In genomic region chr2:149703281-149703680, GRCh38 we compare ENCODE assay signal across 18 cellular contexts.
A peak's percentile ranks its signal among the peaks of the same experiment; 100 is the strongest.
DNase-seq lines count a peak whose midpoint lies in the region; ATAC-seq, FAIRE-seq and TF ChIP-seq lines count a peak whose summit lies in the region.
"Had no signal": no experiment of that assay in that cellular context is flagged by ENCODE, and none has a peak within 500 bp of the region (broad histone marks: within the 10 kb centered on the region; RNA-seq: fewer than 3 reads in every experiment).

No MANE protein-coding gene starts in this region.

- H4K20me1 ChIP-seq in endothelial cell of umbilical vein (replicated peaks; ENCODE audit: control insufficient read depth, extremely low read depth, insufficient read depth, low read length), result no peaks in the 10 kb centered on the region

- POLR2A ChIA-PET in endothelial cell of umbilical vein (lab: Charles Lee), result no interaction called here
- POLR2A ChIA-PET in activated CD4-positive, alpha-beta memory T cell treated with anti-CD3 and anti-CD28 coated beads, Interleukin-2, amount 10 ng/mL, durations not matched to agents 7 days and 5 days (lab: Charles Lee), result no interaction called here

- peak overlapping the region; percentile 35 for H2AFZ ChIP-seq in endothelial cell of umbilical vein (ENCODE audit: low read depth, low read length)

- H3K4me2 ChIP-seq in endothelial cell of umbilical vein (ENCODE audit: insufficient read depth, low read length), result peak overlapping the region; percentile 54

- no peak overlapping the region for H3K9ac ChIP-seq in endothelial cell of umbilical vein (replicated peaks; ENCODE audit: extremely low read depth, insufficient read depth, low read length)

- no peaks in the 10 kb centered on the region for H3K9me1 ChIP-seq in endothelial cell of umbilical vein (replicated peaks; ENCODE audit: control insufficient read depth, extremely low read depth, insufficient read depth, low read length)

- H3K36me3 Mint-ChIP-seq in activated CD4-positive, alpha-beta memory T cell treated with anti-CD3 and anti-CD28 coated beads, Interleukin-2, amount 10 ng/mL, durations not matched to agents 7 days and 5 days (ENCODE audit: low read depth), result no peaks in the 10 kb centered on the region
- H3K36me3 Mint-ChIP-seq: CD4-positive, alpha-beta memory T cell had no signal

- H3K27ac Mint-ChIP-seq in activated CD4-positive, alpha-beta memory T cell treated with anti-CD3 and anti-CD28 coated beads, Interleukin-2, amount 10 ng/mL, durations not matched to agents 7 days and 5 days, result no peak overlapping the region
- H3K27ac Mint-ChIP-seq: CD4-positive, alpha-beta memory T cell had no signal

- CTCF ChIA-PET in endothelial cell of umbilical vein (lab: Charles Lee), result interaction anchor here (1.0 to 2.7 kb wide), 7 partner anchors 13 to 105 kb away, joined by 3 to 8 read pairs (median 3); no protein-coding TSS in a partner anchor
- CTCF ChIA-PET in activated CD4-positive, alpha-beta memory T cell treated with anti-CD3 and anti-CD28 coated beads, Interleukin-2, amount 10 ng/mL, durations not matched to agents 7 days and 5 days (lab: Charles Lee), result no interaction called here

- DNase-seq in HPDE6-E6E7 (ENCODE audit: extremely low spot score) (peak; percentile 7), SK-MEL-5 (ENCODE audit: low read depth, low spot score) (peak; percentile 15), endothelial cell of umbilical vein (ENCODE audit: low read depth, low spot score) (peak; percentile 78), pulmonary artery endothelial cell (ENCODE audit: low read depth, low spot score) (peak; percentile 58), right cardiac atrium (no peak)
- DNase-seq in activated CD4-positive, alpha-beta memory T cell treated with anti-CD3 and anti-CD28 coated beads, Interleukin-2, amount 10 ng/mL, durations not matched to agents 7 days and 5 days, result no peak
- DNase-seq: CD4-positive, alpha-beta memory T cell; DMS79; GDM1; GOT3; NCI-H1105 treated with DMSO at 0.1 percent for 48 hours; NCI-H187; NCI-H69; SIG-M5; SW 1271 had no signal

- intact Hi-C loops in endothelial cell of umbilical vein (cut with micrococcal nuclease) (loop anchor here (1.0 to 2.0 kb wide), 2 partner anchors 32 to 55 kb away; no protein-coding TSS in a partner anchor), right cardiac atrium (cut with DNase I) (no loop called here)

- no peaks in the 10 kb centered on the region for H3K36me3 ChIP-seq in endothelial cell of umbilical vein (ENCODE audit: control insufficient read depth in 2 of 2, extremely low read depth in 1 of 2, insufficient read depth in 2 of 2, low read length in 2 of 2)

- no peaks in the 10 kb centered on the region for H3K27me3 Mint-ChIP-seq in activated CD4-positive, alpha-beta memory T cell treated with anti-CD3 and anti-CD28 coated beads, Interleukin-2, amount 10 ng/mL, durations not matched to agents 7 days and 5 days
- H3K27me3 Mint-ChIP-seq: CD4-positive, alpha-beta memory T cell had no signal

- dilution Hi-C loops in endothelial cell of umbilical vein (cut with MboI; ENCODE audit: extremely low pct_ligation_motif_present, low sequenced_read_pairs), result no loop called here

- no peak for TF ChIP-seq CTCF in endothelial cell of umbilical vein (IDR thresholded peaks at IDR 0.05; ENCODE audit: extremely low read depth in 1 of 2, insufficient read depth in 1 of 2, low read depth in 1 of 2, low read length in 2 of 2)

- H3K9me3 ChIP-seq in endothelial cell of umbilical vein (replicated peaks; ENCODE audit: control insufficient read depth, insufficient read depth, low read length), result no peaks in the 10 kb centered on the region
- H3K9me3 ChIP-seq in right cardiac atrium (ENCODE audit: control insufficient read depth, low read length), result no peaks in the 10 kb centered on the region

- BruUV-seq in endothelial cell of umbilical vein (replicated peaks; lab: Mats Ljungman, UMichigan), result no TSS peak

- peak; percentile 87 for FAIRE-seq in endothelial cell of umbilical vein (lab: Jason Lieb, UNC)
- FAIRE-seq: GM12891, GM18507 had no signal

- H3K4me1 ChIP-seq in endothelial cell of umbilical vein (ENCODE audit: control insufficient read depth, extremely low read depth, insufficient read depth, low read length) (peaks cover 18% of the 10 kb centered on the region), right cardiac atrium (ENCODE audit: control insufficient read depth, insufficient read depth, low read length) (no peaks in the 10 kb centered on the region)

- TF ChIP-seq POLR2A in endothelial cell of umbilical vein (IDR thresholded peaks at IDR 0.05; ENCODE audit: low read depth, low read length), result no peak

- WGBS in right cardiac atrium, result 72% methylated on average over 2 of the region's 2 CpGs

- H3K27ac ChIP-seq in endothelial cell of umbilical vein (ENCODE audit: insufficient read depth, low read depth, low read length), result peak overlapping the region; percentile 69
- H3K27ac ChIP-seq in right cardiac atrium (ENCODE audit: low read length), result no peak overlapping the region

- H3K4me3 ChIP-seq in endothelial cell of umbilical vein (replicated peaks in 1 of 3; ENCODE audit: insufficient read depth in 1 of 3, low read depth in 1 of 3, low read length in 3 of 3) (no peak overlapping the region), right cardiac atrium (ENCODE audit: low read length) (no peak overlapping the region)

- no peaks in the 10 kb centered on the region for H3K9me3 Mint-ChIP-seq in activated CD4-positive, alpha-beta memory T cell treated with anti-CD3 and anti-CD28 coated beads, Interleukin-2, amount 10 ng/mL, durations not matched to agents 7 days and 5 days

- no peaks in the 10 kb centered on the region for H3K4me1 Mint-ChIP-seq in activated CD4-positive, alpha-beta memory T cell treated with anti-CD3 and anti-CD28 coated beads, Interleukin-2, amount 10 ng/mL, durations not matched to agents 7 days and 5 days
- H3K4me1 Mint-ChIP-seq: CD4-positive, alpha-beta memory T cell had no signal

- no peak for ATAC-seq in right cardiac atrium
- ATAC-seq in GM21367 (IDR thresholded peaks at IDR 0.05; ENCODE audit: unreplicated experiment), result no peak

- no peaks in the 10 kb centered on the region for H3K27me3 ChIP-seq in endothelial cell of umbilical vein (ENCODE audit: control insufficient read depth in 2 of 2, insufficient read depth in 2 of 2, low read length in 2 of 2)
- H3K27me3 ChIP-seq in right cardiac atrium (ENCODE audit: control insufficient read depth, insufficient read depth), result no peaks in the 10 kb centered on the region

- in situ Hi-C loops in SK-MEL-5 (cut with HindIII; ENCODE audit: low pct_unique_long_range_greater_than_20kb, low sequenced_read_pairs), result loop anchor here (25.0 kb wide), 1 partner anchor 91 kb away; no protein-coding TSS in a partner anchor

- no peak overlapping the region for H3K4me3 Mint-ChIP-seq in activated CD4-positive, alpha-beta memory T cell treated with anti-CD3 and anti-CD28 coated beads, Interleukin-2, amount 10 ng/mL, durations not matched to agents 7 days and 5 days
- H3K4me3 Mint-ChIP-seq: CD4-positive, alpha-beta memory T cell had no signal

- no peaks in the 10 kb centered on the region for H3K79me2 ChIP-seq in endothelial cell of umbilical vein (ENCODE audit: control insufficient read depth, insufficient read depth, low read length)

TF ChIP-seq in endothelial cell of umbilical vein, 7 proteins besides CTCF, POLR2A, EP300 and RAD21:
- TF ChIP-seq JUN (IDR thresholded peaks at IDR 0.05; ENCODE audit: borderline replicate concordance, insufficient read depth, insufficient read length, low read depth) (peak; percentile 71), GATA2 (IDR thresholded peaks at IDR 0.05; ENCODE audit: insufficient read depth, insufficient read length, low read depth, low read length) (peak; percentile 82), MYC (IDR thresholded peaks at IDR 0.05; ENCODE audit: low read depth, low read length) (no peak), MAX (IDR thresholded peaks at IDR 0.05; ENCODE audit: insufficient read depth, insufficient read length) (no peak), POLR2AphosphoS5 (IDR thresholded peaks at IDR 0.05; ENCODE audit: insufficient read depth, low read depth, low read length) (peak; percentile 50), EZH2 (IDR thresholded peaks at IDR 0.05; ENCODE audit: borderline replicate concordance, low read depth, low read length, severe bottlenecking) (no peak), FOS (IDR thresholded peaks at IDR 0.05; ENCODE audit: borderline replicate concordance, insufficient read depth, low read length) (peak; percentile 84)

Comparison
In these comparisons a context has a peak if more than half of its experiments do, and no peak if none do; other contexts are left out.
1. DNase-seq: peak in HPDE6-E6E7 (single experiment), SK-MEL-5 (single experiment), endothelial cell of umbilical vein (single experiment) and pulmonary artery endothelial cell (single experiment); none in activated CD4-positive, alpha-beta memory T cell treated with anti-CD3 and anti-CD28 coated beads, Interleukin-2, amount 10 ng/mL, durations not matched to agents 7 days and 5 days (single experiment) and right cardiac atrium (0 of 3).